ENCODE assay signal across 19 cellular contexts in the genomic region with DNA sequence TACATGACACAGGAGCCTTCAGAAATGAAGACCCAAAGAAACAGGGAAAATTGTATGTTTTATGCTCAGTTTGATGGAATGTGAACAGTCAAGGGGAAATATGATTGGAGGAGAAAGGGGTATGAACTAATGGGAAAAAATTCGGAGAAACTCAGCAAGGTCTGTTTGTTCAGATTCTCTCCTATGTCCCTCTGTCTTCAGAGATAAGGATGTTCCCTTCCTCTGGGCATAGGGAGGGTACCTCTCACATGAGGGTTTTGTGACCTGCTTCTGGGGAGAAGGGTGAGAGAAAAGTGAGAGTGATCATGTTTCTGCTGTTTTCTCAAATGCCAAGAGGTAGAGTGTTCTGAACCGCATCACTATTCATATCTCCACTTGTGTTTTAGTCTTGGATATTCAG. TPM values are rescaled to one million over a fixed set of nuclear protein-coding genes. Genes with fewer than 3 reads are reported as not detected.
DNase-seq lines count a peak whose midpoint lies in the region; ATAC-seq and TF ChIP-seq lines count a peak whose summit lies in the region.
"Had no signal": no experiment of that assay in that cellular context is flagged by ENCODE, and none has a peak within 500 bp of the region (broad histone marks: within the 10 kb centered on the region; RNA-seq: fewer than 3 reads in every experiment).

No MANE protein-coding gene starts in this region.

- H3K27ac ChIP-seq in HCT116 (ENCODE audit: low read depth, low read length) (no peak overlapping the region), PC-9 (peak overlapping the region; percentile 33; the same call in 1 of the 2 replicates), VCaP (peak overlapping the region; percentile 31), vagina (no peak overlapping the region)

- H3K27me3 ChIP-seq in HCT116 (ENCODE audit: insufficient read depth, low read length): no peaks in the 10 kb centered on the region
- no peaks in the 10 kb centered on the region for H3K27me3 ChIP-seq in PC-9 (ENCODE audit: insufficient read depth, low read depth)
- H3K27me3 ChIP-seq in Caco-2 (replicated peaks; ENCODE audit: control insufficient read depth, insufficient read depth, low read length): no peaks in the 10 kb centered on the region
- no peaks in the 10 kb centered on the region for H3K27me3 ChIP-seq in vagina
- H3K27me3 ChIP-seq: BE2C had no signal

- no peak overlapping the region for H3K4me3 Mint-ChIP-seq in mesothelial cell of epicardium
- H3K4me3 Mint-ChIP-seq in Caco-2 (ENCODE audit: unreplicated experiment): no peak overlapping the region

- no peaks in the 10 kb centered on the region for H3K9me3 ChIP-seq in HCT116 (ENCODE audit: control insufficient read depth in 1 of 2, insufficient read depth in 1 of 2, low read depth in 1 of 2, low read length in 2 of 2)
- H3K9me3 ChIP-seq in PC-9 (ENCODE audit: insufficient read depth, low read depth): no peaks in the 10 kb centered on the region; the same call in 1 of the 2 replicates
- H3K9me3 ChIP-seq in Caco-2: no peaks in the 10 kb centered on the region
- no peaks in the 10 kb centered on the region for H3K9me3 ChIP-seq in vagina
- H3K9me3 ChIP-seq: BE2C, SK-N-SH had no signal

- no peaks in the 10 kb centered on the region for H3K4me1 Mint-ChIP-seq in mesothelial cell of epicardium
- H3K4me1 Mint-ChIP-seq in Caco-2 (ENCODE audit: low read depth, unreplicated experiment): no peaks in the 10 kb centered on the region

- H3K27ac Mint-ChIP-seq in mesothelial cell of epicardium (peak overlapping the region; percentile 4), Caco-2 (ENCODE audit: unreplicated experiment) (no peak overlapping the region)

- no peaks in the 10 kb centered on the region for H3K79me2 ChIP-seq in HCT116 (ENCODE audit: insufficient read depth, low read length)
- no peaks in the 10 kb centered on the region for H3K79me2 ChIP-seq in PC-9 (ENCODE audit: low read depth)

- H2AFZ ChIP-seq in HCT116 (ENCODE audit: low read depth, low read length, poor library complexity, severe bottlenecking) (no peak overlapping the region), PC-9 (no peak overlapping the region)

- H4K20me1 ChIP-seq in HCT116 (ENCODE audit: insufficient read depth): no peaks in the 10 kb centered on the region
- no peaks in the 10 kb centered on the region for H4K20me1 ChIP-seq in PC-9 (ENCODE audit: insufficient read depth)

- DNase-seq in HCT116 (ENCODE audit: low read depth, low spot score) (no peak), PC-9 (no peak), mesothelial cell of epicardium (ENCODE audit: low spot score in 2 of 2, unreplicated experiment in 2 of 2) (no peak), Caco-2 (no peak), vagina (ENCODE audit: extremely low spot score in 2 of 2) (no peak)
- no peak for DNase-seq in stimulated activated CD4-positive, alpha-beta T cell treated with anti-CD3 and anti-CD28 coated beads, Interleukin-15, amount 100 ng/mL, for 24 hours
- DNase-seq: BE2C, DMS79, GOT3, KG1, NCI-H1092, NCI-H1436 treated with DMSO at 0.1 percent for 48 hours, NCI-H1930, NCI-H524 treated with DMSO at 0.1 percent for 48 hours, NCI-H82, SIG-M5, SK-N-SH had no signal

- intact Hi-C loops in HCT116 (cut with micrococcal nuclease): loop anchor here (5.0 kb wide), 4 partner anchors 48 to 223 kb away; a partner anchor contains a TSS
- intact Hi-C loops in PC-9 (cut with micrococcal nuclease; ENCODE audit: unreplicated experiment): loop anchor here (5.0 kb wide), 3 partner anchors 68 to 108 kb away; no protein-coding TSS in a partner anchor
- intact Hi-C loops in Caco-2 (cut with micrococcal nuclease; ENCODE audit: unreplicated experiment): no loop called here
- intact Hi-C loops in vagina (cut with DNase I): loop anchor here (10.0 kb wide), 1 partner anchor 235 kb away; no protein-coding TSS in a partner anchor

- no TSS peak for BruUV-seq in HCT116 (replicated peaks; lab: Mats Ljungman, UMichigan)
- BruUV-seq in PC-9 (replicated peaks; lab: Mats Ljungman, UMichigan): no TSS peak
- BruUV-seq in Caco-2 (replicated peaks; lab: Mats Ljungman, UMichigan): no TSS peak

- no peak overlapping the region for H3K4me2 ChIP-seq in HCT116 (ENCODE audit: low read length)
- H3K4me2 ChIP-seq in PC-9: no peak overlapping the region
- H3K4me2 ChIP-seq: SK-N-SH had no signal

- POLR2A ChIA-PET in HCT116 (lab: Charles Lee) (no interaction called here), PC-9 (lab: Charles Lee; ENCODE audit: unreplicated experiment) (interaction anchor here (0.6 kb wide), 2 partner anchors 52 to 87 kb away, joined by 3 to 6 read pairs; no protein-coding TSS in a partner anchor), Caco-2 (lab: Charles Lee) (no interaction called here)

- H3K9ac ChIP-seq in HCT116 (ENCODE audit: low read length): 0 out of 2 replicates have a peak overlapping the region, but pooled peaks have one; percentile 8
- H3K9ac ChIP-seq: SK-N-SH had no signal

- RAD21 ChIA-PET in HCT116 (lab: Charles Lee; ENCODE audit: low non-redundant PET in 1 of 2, low total read pairs in 2 of 2, uncharacterized antibody in 2 of 2, unreplicated experiment in 2 of 2): no interaction called here

- TF ChIP-seq POLR2A in HCT116 (IDR thresholded peaks at IDR 0.05; ENCODE audit: borderline replicate concordance, extremely low read depth, insufficient read depth, insufficient read length) (no peak), vagina (IDR thresholded peaks at IDR 0.05) (no peak)

- H3K4me3 ChIP-seq in HCT116 (replicated peaks in 1 of 2; ENCODE audit: low read depth in 1 of 2, low read length in 2 of 2) (no peak overlapping the region), PC-9 (no peak overlapping the region), Caco-2 (ENCODE audit: low read depth, low read length) (no peak overlapping the region), vagina (no peak overlapping the region)

- no peak for TF ChIP-seq RAD21 in HCT116 (IDR thresholded peaks at IDR 0.05; ENCODE audit: low read depth)

- TF ChIP-seq CTCF in HCT116 (IDR thresholded peaks at IDR 0.05 in 2 of 3, conservative IDR thresholded peaks at IDR 0.05 in 1 of 3; ENCODE audit: borderline replicate concordance in 1 of 3, insufficient read depth in 1 of 3, low read depth in 2 of 3, low read length in 2 of 3) (no peak), PC-9 (conservative IDR thresholded peaks at IDR 0.05) (no peak), VCaP (conservative IDR thresholded peaks at IDR 0.05) (no peak), mesothelial cell of epicardium (IDR thresholded peaks at IDR 0.05; ENCODE audit: unreplicated experiment) (no peak), Caco-2 (IDR thresholded peaks at IDR 0.05; ENCODE audit: insufficient read depth in 1 of 2, low read depth in 1 of 2, low read length in 1 of 2, severe bottlenecking in 1 of 2, unreplicated experiment in 1 of 2) (no peak), vagina (IDR thresholded peaks at IDR 0.05) (no peak)

- ATAC-seq in HCT116: no peak
- ATAC-seq: HepG2 had no signal

- H3K36me3 Mint-ChIP-seq in mesothelial cell of epicardium (peaks cover 3% of the 10 kb centered on the region), Caco-2 (ENCODE audit: insufficient read depth, unreplicated experiment) (no peaks in the 10 kb centered on the region)

- H3K9me3 Mint-ChIP-seq in mesothelial cell of epicardium: no peaks in the 10 kb centered on the region
- no peaks in the 10 kb centered on the region for H3K9me3 Mint-ChIP-seq in Caco-2 (ENCODE audit: unreplicated experiment)

- no peaks in the 10 kb centered on the region for H3K36me3 ChIP-seq in HCT116 (ENCODE audit: control insufficient read depth in 1 of 2, insufficient read depth in 2 of 2, low read length in 2 of 2)
- no peaks in the 10 kb centered on the region for H3K36me3 ChIP-seq in PC-9 (ENCODE audit: low read depth)
- no peaks in the 10 kb centered on the region for H3K36me3 ChIP-seq in Caco-2 (ENCODE audit: control insufficient read depth, insufficient read depth, low read length)
- H3K36me3 ChIP-seq in vagina: no peaks in the 10 kb centered on the region
- H3K36me3 ChIP-seq: BE2C had no signal

- H3K4me1 ChIP-seq in HCT116 (ENCODE audit: control insufficient read depth in 1 of 2, insufficient read depth in 2 of 2, low read length in 2 of 2) (peaks cover 21 to 43% of the 10 kb centered on the region in 2 experiments), PC-9 (replicated peaks; ENCODE audit: insufficient read depth) (peaks cover 13% of the 10 kb centered on the region), Caco-2 (no peaks in the 10 kb centered on the region), vagina (peaks cover 17% of the 10 kb centered on the region)
- H3K4me1 ChIP-seq: BE2C had no signal

- H3K27me3 Mint-ChIP-seq in mesothelial cell of epicardium (ENCODE audit: low read depth): no peaks in the 10 kb centered on the region
- H3K27me3 Mint-ChIP-seq in Caco-2 (ENCODE audit: insufficient read depth, unreplicated experiment): no peaks in the 10 kb centered on the region

- peaks cover 13% of the 10 kb centered on the region; the same call in 1 of the 2 replicates for H3F3A ChIP-seq in PC-9 (ENCODE audit: insufficient read depth, low read depth)

- H3K9me2 ChIP-seq in HCT116 (ENCODE audit: insufficient read depth) (no peaks in the 10 kb centered on the region), PC-9 (ENCODE audit: insufficient read depth) (no peaks in the 10 kb centered on the region)
- H3K9me2 ChIP-seq: SK-N-SH had no signal

- CTCF ChIA-PET in HCT116 (lab: Charles Lee) (no interaction called here), PC-9 (lab: Charles Lee) (no interaction called here), Caco-2 (lab: Charles Lee) (no interaction called here)

TF ChIP-seq in HCT116, 20 proteins besides CTCF, POLR2A, EP300 and RAD21 (continues in another document):
- TF ChIP-seq EZH2phosphoT487 (IDR thresholded peaks at IDR 0.05; ENCODE audit: borderline replicate concordance): no peak
- no peak for TF ChIP-seq CEBPB (IDR thresholded peaks at IDR 0.05; ENCODE audit: low read depth)
- TF ChIP-seq, protein P1, sequence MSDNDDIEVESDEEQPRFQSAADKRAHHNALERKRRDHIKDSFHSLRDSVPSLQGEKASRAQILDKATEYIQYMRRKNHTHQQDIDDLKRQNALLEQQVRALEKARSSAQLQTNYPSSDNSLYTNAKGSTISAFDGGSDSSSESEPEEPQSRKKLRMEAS (IDR thresholded peaks at IDR 0.05): no peak

RNA-seq across cellular contexts. Expression of a gene that starts 26.6 kb away (rescaled TPM):
- total RNA-seq in HCT116 (2021; ENCODE audit: unreplicated experiment) (79.6 TPM), PC-9 (2021) (73.1 and 98.6 TPM in 2 replicates), mesothelial cell of epicardium (114 to 120 TPM (median 115 TPM) in 3 replicates), Caco-2 (2022) (50.3 and 53.5 TPM in 2 replicates), vagina (99.2 TPM)
- polyA plus RNA-seq in HCT116 (2012): 31.8 and 36.5 TPM in 2 replicates

Comparison
In these comparisons a context has a peak if more than half of its experiments do, and no peak if none do; other contexts are left out.
1. H3K27ac ChIP-seq: peak in PC-9 (single experiment) and VCaP (single experiment); none in HCT116 (single experiment) and vagina (single experiment).